Comparison of ENCODE assay signal across 16 cellular contexts in genomic region chr5:128234928-128235641, GRCh38.
A peak's percentile ranks its signal among the peaks of the same experiment; 100 is the strongest.
DNase-seq lines count a peak whose midpoint lies in the region; FAIRE-seq and TF ChIP-seq lines count a peak whose summit lies in the region.
"Had no signal": no experiment of that assay in that cellular context is flagged by ENCODE, and none has a peak within 500 bp of the region (broad histone marks: within the 10 kb centered on the region; RNA-seq: fewer than 3 reads in every experiment).

No MANE protein-coding gene starts in this region.

- no peak overlapping the region for H2AK5ac ChIP-seq in mesendoderm (ENCODE audit: low read length)

- H3K4me1 ChIP-seq in mesendoderm (ENCODE audit: control insufficient read depth, low read depth, low read length): no peaks in the 10 kb centered on the region
- H3K4me1 ChIP-seq: BLaER1, HAP-1 had no signal

- H3K56ac ChIP-seq in mesendoderm (ENCODE audit: low read length): no peak overlapping the region

- H3K9ac ChIP-seq in mesendoderm (ENCODE audit: low read length): no peak overlapping the region
- H3K9ac ChIP-seq: BLaER1 had no signal

- H3K4ac ChIP-seq in mesendoderm (ENCODE audit: low read depth, low read length): no peak overlapping the region

- peak; percentile 46 for FAIRE-seq in GM12892 (lab: Jason Lieb, UNC)

- H3K23ac ChIP-seq in mesendoderm (ENCODE audit: low read length): no peak overlapping the region

- H3K27me3 Mint-ChIP-seq in chondrocyte (ENCODE audit: low read depth): peaks cover 12% of the 10 kb centered on the region

- no peak overlapping the region for H3K4me2 ChIP-seq in mesendoderm (ENCODE audit: low read length)
- H3K4me2 ChIP-seq: BLaER1 had no signal

- H4K8ac ChIP-seq in mesendoderm (ENCODE audit: low read depth, low read length): no peak overlapping the region

- H2BK15ac ChIP-seq in mesendoderm (replicated peaks; ENCODE audit: low read depth): no peak overlapping the region

- H3K27ac ChIP-seq in mesendoderm (ENCODE audit: low read depth, low read length): no peak overlapping the region
- H3K27ac ChIP-seq: BLaER1, HL-60 had no signal

- no peak overlapping the region for H4K5ac ChIP-seq in mesendoderm (ENCODE audit: low read length)

- H3K27ac Mint-ChIP-seq in chondrocyte (ENCODE audit: unreplicated experiment): no peak overlapping the region
- H3K27ac Mint-ChIP-seq: CD4-positive, alpha-beta memory T cell had no signal

- no peaks in the 10 kb centered on the region for H3K79me2 ChIP-seq in mesendoderm (ENCODE audit: control insufficient read depth, insufficient read depth, low read length)

- H3K36me3 Mint-ChIP-seq in chondrocyte (ENCODE audit: low read depth): peaks cover 8% of the 10 kb centered on the region
- H3K36me3 Mint-ChIP-seq: CD14-positive monocyte; CD4-positive, alpha-beta memory T cell had no signal

- no peaks in the 10 kb centered on the region for H3K79me1 ChIP-seq in mesendoderm (ENCODE audit: low read length)

- TF ChIP-seq POLR2A in GM12892 (IDR thresholded peaks at IDR 0.05; ENCODE audit: low read depth, low read length): no peak

- no peak overlapping the region for H2BK5ac ChIP-seq in mesendoderm (ENCODE audit: low read length)

- no peaks in the 10 kb centered on the region for H3K36me3 ChIP-seq in mesendoderm (ENCODE audit: control insufficient read depth, insufficient read depth, low read length)
- H3K36me3 ChIP-seq: BLaER1, HAP-1 had no signal

- no peak overlapping the region for H2BK120ac ChIP-seq in mesendoderm (ENCODE audit: low read depth, low read length)

- H3K27me3 ChIP-seq in mesendoderm (ENCODE audit: insufficient read depth, low read length, poor library complexity): no peaks in the 10 kb centered on the region
- H3K27me3 ChIP-seq: BLaER1 had no signal

- DNase-seq in GM12892 (ENCODE audit: insufficient read length) (no peak), brain pericyte (ENCODE audit: low read depth, low spot score) (peak; percentile 66), mesendoderm (peak; percentile 73), smooth muscle cell of the brain vasculature (ENCODE audit: low read depth, low spot score) (peak; percentile 35), NCI-H1417 treated with DMSO at 0.1 percent for 48 hours (lab: John Stamatoyannopoulos, UW) (no peak), chondrocyte (ENCODE audit: low spot score) (no peak), T-helper 2 cell (no peak)
- DNase-seq: 8988T; CD4-positive, alpha-beta memory T cell; DMS153; DMS79; GF-D8 had no signal

- H3K4me3 Mint-ChIP-seq in chondrocyte (ENCODE audit: unreplicated experiment): no peak overlapping the region
- H3K4me3 Mint-ChIP-seq: CD14-positive monocyte; CD4-positive, alpha-beta memory T cell had no signal

- H3K18ac ChIP-seq in mesendoderm (ENCODE audit: low read length): no peak overlapping the region

- H3K4me3 ChIP-seq in mesendoderm (ENCODE audit: low read length): no peak overlapping the region
- H3K4me3 ChIP-seq: BLaER1, HAP-1 had no signal

- peaks cover 4% of the 10 kb centered on the region for H3K4me1 Mint-ChIP-seq in chondrocyte (ENCODE audit: low read depth)
- H3K4me1 Mint-ChIP-seq: CD14-positive monocyte; CD4-positive, alpha-beta memory T cell had no signal

- no peak for TF ChIP-seq CTCF in chondrocyte (IDR thresholded peaks at IDR 0.05)

- WGBS in mesendoderm (ENCODE audit: extremely low coverage, insufficient coverage, low lambda C conversion rate): no CpG with 5 or more reads among the region's 7 CpGs

- H3K9me3 Mint-ChIP-seq in chondrocyte (ENCODE audit: low read depth): peaks cover 12% of the 10 kb centered on the region

Comparison
In these comparisons a context has a peak if more than half of its experiments do, and no peak if none do; other contexts are left out.
1. DNase-seq: peak in brain pericyte (single experiment), mesendoderm (single experiment) and smooth muscle cell of the brain vasculature (single experiment); none in GM12892 (single experiment), NCI-H1417 treated with DMSO at 0.1 percent for 48 hours (single experiment), chondrocyte (single experiment) and T-helper 2 cell (0 of 5).